In the genomic region with DNA sequence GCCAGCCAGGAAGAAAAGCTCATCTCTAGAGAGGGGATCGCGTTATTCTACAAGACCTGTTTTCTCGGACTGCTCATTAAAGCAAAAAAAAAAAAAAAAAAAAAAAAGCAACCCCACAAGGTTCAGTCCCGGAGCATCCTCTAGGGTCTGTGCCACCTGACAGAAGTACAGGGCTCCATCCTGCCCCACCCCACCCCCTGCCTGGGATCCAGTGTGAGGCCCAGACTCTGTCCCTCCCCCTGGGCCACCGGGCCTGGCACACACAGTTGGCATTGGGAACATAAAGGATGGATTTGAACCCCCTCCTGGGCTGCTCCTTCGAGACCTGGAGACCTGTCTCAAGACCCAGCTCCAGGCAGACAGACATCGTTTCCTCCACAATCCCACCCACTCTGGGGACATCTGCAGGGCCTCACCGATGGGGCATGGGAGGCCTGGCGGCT, we compare ENCODE assay signal across 8 cellular contexts. TPM values are rescaled to one million over a fixed set of nuclear protein-coding genes. Genes with fewer than 3 reads are reported as not detected.
DNase-seq lines count a peak whose midpoint lies in the region; ATAC-seq and TF ChIP-seq lines count a peak whose summit lies in the region.

No MANE protein-coding gene starts in this region.

- peaks cover 23% of the 10 kb centered on the region for H3K4me1 Mint-ChIP-seq in activated T-helper 17 cell treated with anti-CD3 and anti-CD28 coated beads, Interleukin-2, amount 50 U/mL, for 72 hours

- ATAC-seq in HG02973 (IDR thresholded peaks at IDR 0.05; ENCODE audit: unreplicated experiment) (peak; percentile 6), HG03196 (IDR thresholded peaks at IDR 0.05; ENCODE audit: unreplicated experiment) (no peak)
- peak; percentile 28 for ATAC-seq in activated T-helper 17 cell treated with anti-CD3 and anti-CD28 coated beads, Interleukin-2, amount 50 U/mL, for 72 hours (replicated peaks)
- ATAC-seq in stimulated activated naive CD8-positive, alpha-beta T cell treated with anti-CD3 and anti-CD28 coated beads, Interleukin-15, Interleukin-2, amounts not matched to agents 100 U/mL and 50 U/mL, for 24 hours: no peak

- H3K27me3 ChIP-seq in iPS DF 6.9 (ENCODE audit: control insufficient read depth, insufficient read depth, low read length): no peaks in the 10 kb centered on the region

- DNase-seq in AG09309 (ENCODE audit: low read depth): no peak
- DNase-seq in iPS DF 6.9 (ENCODE audit: low read depth, low spot score): no peak
- DNase-seq in stimulated activated naive CD8-positive, alpha-beta T cell treated with anti-CD3 and anti-CD28 coated beads, Interleukin-15, Interleukin-2, amounts not matched to agents 100 U/mL and 50 U/mL, for 24 hours: peak; percentile 30
- no peak for DNase-seq in ecto neural progenitor cell (ENCODE audit: low spot score)
- DNase-seq in NCI-H128 (lab: John Stamatoyannopoulos, UW; ENCODE audit: unreplicated experiment): no peak

- H3K4me3 ChIP-seq in AG09309 (ENCODE audit: control insufficient read depth, low read depth, low read length) (peak overlapping the region; percentile 76), iPS DF 6.9 (ENCODE audit: low read length) (peak overlapping the region; percentile 98; the same call in 1 of the 2 replicates)

- no peak overlapping the region for H3K27ac ChIP-seq in iPS DF 6.9 (ENCODE audit: low read length)

- no peaks in the 10 kb centered on the region for H3K27me3 Mint-ChIP-seq in activated T-helper 17 cell treated with anti-CD3 and anti-CD28 coated beads, Interleukin-2, amount 50 U/mL, for 72 hours

- no peak for TF ChIP-seq CTCF in AG09309 (IDR thresholded peaks at IDR 0.05; ENCODE audit: control insufficient read depth, insufficient read depth, low read depth, low read length, missing control alignments)

- H3K4me1 ChIP-seq in iPS DF 6.9 (ENCODE audit: control insufficient read depth, insufficient read depth, low read length): peaks cover 8% of the 10 kb centered on the region; the same call in 1 of the 2 replicates

- peaks cover 7% of the 10 kb centered on the region; the same call in 1 of the 2 replicates for H3K36me3 ChIP-seq in iPS DF 6.9 (ENCODE audit: control insufficient read depth, insufficient read depth, low read length)

- H3K27ac Mint-ChIP-seq in activated T-helper 17 cell treated with anti-CD3 and anti-CD28 coated beads, Interleukin-2, amount 50 U/mL, for 72 hours: peak overlapping the region; percentile 94

- H3K9me3 ChIP-seq in iPS DF 6.9 (ENCODE audit: control insufficient read depth, insufficient read depth, low read length): no peaks in the 10 kb centered on the region

- H3K9me3 Mint-ChIP-seq in activated T-helper 17 cell treated with anti-CD3 and anti-CD28 coated beads, Interleukin-2, amount 50 U/mL, for 72 hours: no peaks in the 10 kb centered on the region

- H3K4me3 Mint-ChIP-seq in activated T-helper 17 cell treated with anti-CD3 and anti-CD28 coated beads, Interleukin-2, amount 50 U/mL, for 72 hours: peak overlapping the region; percentile 88

- H3K36me3 Mint-ChIP-seq in activated T-helper 17 cell treated with anti-CD3 and anti-CD28 coated beads, Interleukin-2, amount 50 U/mL, for 72 hours (ENCODE audit: low read depth): peaks cover 44% of the 10 kb centered on the region

- no CpG with 5 or more reads among the region's 9 CpGs for WGBS in iPS DF 6.9 (ENCODE audit: insufficient coverage, insufficient read length)

RNA-seq across cellular contexts. Expression of a gene that starts 0.7 kb away (rescaled TPM):
- total RNA-seq in activated T-helper 17 cell treated with anti-CD3 and anti-CD28 coated beads, Interleukin-2, amount 50 U/mL, for 72 hours: 10 to 100 TPM; 30.4 to 54.9 TPM

RNA-seq across cellular contexts. Expression of a gene that starts 30.6 kb away (rescaled TPM):
- total RNA-seq in activated T-helper 17 cell treated with anti-CD3 and anti-CD28 coated beads, Interleukin-2, amount 50 U/mL, for 72 hours: 1 to 10 TPM; 9.0 to 9.2 TPM

RNA-seq across cellular contexts. Expression of a gene that starts 30.7 kb away (rescaled TPM):
- total RNA-seq in activated T-helper 17 cell treated with anti-CD3 and anti-CD28 coated beads, Interleukin-2, amount 50 U/mL, for 72 hours: 10 to 100 TPM; 14.8 to 20.6 TPM

RNA-seq across cellular contexts. Expression of a gene that starts 37.9 kb away (rescaled TPM):
- 10 to 100 TPM; 41.7 to 76.6 TPM for total RNA-seq in activated T-helper 17 cell treated with anti-CD3 and anti-CD28 coated beads, Interleukin-2, amount 50 U/mL, for 72 hours

RNA-seq across cellular contexts. Expression of a gene that starts 44.7 kb away (rescaled TPM):
- total RNA-seq in activated T-helper 17 cell treated with anti-CD3 and anti-CD28 coated beads, Interleukin-2, amount 50 U/mL, for 72 hours: 10 to 100 TPM; 63.5 to 74.2 TPM

Comparison
In these comparisons a context has a peak if more than half of its experiments do, and no peak if none do; other contexts are left out.
1. ATAC-seq: peak in HG02973 (single experiment) and activated T-helper 17 cell treated with anti-CD3 and anti-CD28 coated beads, Interleukin-2, amount 50 U/mL, for 72 hours (single experiment); none in stimulated activated naive CD8-positive, alpha-beta T cell treated with anti-CD3 and anti-CD28 coated beads, Interleukin-15, Interleukin-2, amounts not matched to agents 100 U/mL and 50 U/mL, for 24 hours (single experiment) and HG03196 (single experiment).